Comparison of ENCODE assay signal across 28 cellular contexts in genomic region chr15:96750361-96750760, GRCh38.
DNase-seq lines count a peak whose midpoint lies in the region; ATAC-seq and TF ChIP-seq lines count a peak whose summit lies in the region.
"Had no signal": no experiment of that assay in that cellular context is flagged by ENCODE, and none has a peak within 500 bp of the region (broad histone marks: within the 10 kb centered on the region; RNA-seq: fewer than 3 reads in every experiment).

No MANE protein-coding gene starts in this region.

- H3K4me3 ChIP-seq in HCT116 (replicated peaks in 1 of 2; ENCODE audit: low read depth in 1 of 2, low read length in 2 of 2) (no peak overlapping the region), epithelial cell of proximal tubule (ENCODE audit: low read depth, low read length) (no peak overlapping the region), left ventricle myocardium inferior (no peak overlapping the region)
- H3K4me3 ChIP-seq: GM12878, GM23248, PC-9 had no signal

- no peak overlapping the region for H3K9ac ChIP-seq in HCT116 (ENCODE audit: low read length)
- H3K9ac ChIP-seq: GM23248 had no signal

- H3K27me3 Mint-ChIP-seq in WTC11 (ENCODE audit: low read depth) (no peaks in the 10 kb centered on the region), type B pancreatic cell (peaks cover 32% of the 10 kb centered on the region)
- H3K27me3 Mint-ChIP-seq: CD8-positive, alpha-beta memory T cell had no signal

- H3K4me3 Mint-ChIP-seq in WTC11 (no peak overlapping the region), type B pancreatic cell (no peak overlapping the region)
- H3K4me3 Mint-ChIP-seq: CD14-positive monocyte; CD8-positive, alpha-beta memory T cell had no signal

- BruUV-seq in HCT116 (replicated peaks; lab: Mats Ljungman, UMichigan): no TSS peak

- DNase-seq in HCT116 (ENCODE audit: low read depth, low spot score): no peak
- no peak for DNase-seq in WTC11 (ENCODE audit: low spot score)
- no peak for DNase-seq in epithelial cell of proximal tubule (ENCODE audit: low read depth)
- DNase-seq in type B pancreatic cell (ENCODE audit: extremely low spot score, unreplicated experiment): no peak
- no peak for DNase-seq in left ventricle myocardium inferior
- no peak for DNase-seq in activated CD4-positive, alpha-beta T cell treated with anti-CD3 and anti-CD28 coated beads for 48 hours
- no peak for DNase-seq in activated T-cell treated with anti-CD3 and anti-CD28 coated beads, Interleukin-2, amount 50 U/mL, for 48 hours
- DNase-seq: BE2C; CD8-positive, alpha-beta memory T cell; DMS 273 treated with DMSO at 0.1 percent for 48 hours; DMS79; EL; GDM1; GM23248; Karpas-422; MV-4-11; NCI-H1105; NCI-H146; NCI-H1930; NCI-H2107; NCI-H524; NCI-H774; PC-9; Right ventricle myocardium superior; RPMI8226 had no signal

- peak in 2 of 3 experiments; percentile 19 to 26; a peak in 2 of 6 replicates for TF ChIP-seq CTCF in HCT116 (IDR thresholded peaks at IDR 0.05 in 2 of 3, conservative IDR thresholded peaks at IDR 0.05 in 1 of 3; ENCODE audit: borderline replicate concordance in 1 of 3, insufficient read depth in 1 of 3, low read depth in 2 of 3, low read length in 2 of 3)
- TF ChIP-seq CTCF in WTC11 (IDR thresholded peaks at IDR 0.05): no peak
- peak; percentile 27 for TF ChIP-seq CTCF in epithelial cell of proximal tubule (conservative IDR thresholded peaks at IDR 0.05; ENCODE audit: low read depth, low read length)
- peak; percentile 44 for TF ChIP-seq CTCF in type B pancreatic cell (conservative IDR thresholded peaks at IDR 0.05)
- TF ChIP-seq CTCF in left ventricle myocardium inferior (IDR thresholded peaks at IDR 0.05; ENCODE audit: borderline replicate concordance): no peak

- POLR2A ChIA-PET in HCT116 (lab: Charles Lee): no interaction called here
- POLR2A ChIA-PET in WTC11 (lab: Charles Lee): interaction anchor here (0.7 kb wide), 2 partner anchors 16 to 321 kb away, joined by 6 to 7 read pairs; no protein-coding TSS in a partner anchor

- RAD21 ChIA-PET in HCT116 (lab: Charles Lee; ENCODE audit: low non-redundant PET in 1 of 2, low total read pairs in 2 of 2, uncharacterized antibody in 2 of 2, unreplicated experiment in 2 of 2): no interaction called here

- no peaks in the 10 kb centered on the region for H3K79me2 ChIP-seq in HCT116 (ENCODE audit: insufficient read depth, low read length)

- H4K20me1 ChIP-seq in HCT116 (ENCODE audit: insufficient read depth): no peaks in the 10 kb centered on the region

- intact Hi-C loops in HCT116 (cut with micrococcal nuclease): no loop called here
- intact Hi-C loops in left ventricle myocardium inferior (cut with micrococcal nuclease): no loop called here

- H3K27ac Mint-ChIP-seq in WTC11: no peak overlapping the region
- H3K27ac Mint-ChIP-seq in type B pancreatic cell: no peak overlapping the region
- H3K27ac Mint-ChIP-seq: CD14-positive monocyte; CD8-positive, alpha-beta memory T cell had no signal

- H3K36me3 ChIP-seq in HCT116 (ENCODE audit: control insufficient read depth in 1 of 2, insufficient read depth in 2 of 2, low read length in 2 of 2) (no peaks in the 10 kb centered on the region), left ventricle myocardium inferior (no peaks in the 10 kb centered on the region)
- H3K36me3 ChIP-seq: BE2C had no signal

- no peak overlapping the region for H3K27ac ChIP-seq in HCT116 (ENCODE audit: low read depth, low read length)
- no peak overlapping the region for H3K27ac ChIP-seq in left ventricle myocardium inferior (replicated peaks)
- H3K27ac ChIP-seq: GM23248, HL-60, PC-9 had no signal

- H3K36me3 Mint-ChIP-seq in WTC11 (no peaks in the 10 kb centered on the region), type B pancreatic cell (no peaks in the 10 kb centered on the region)
- H3K36me3 Mint-ChIP-seq: CD14-positive monocyte; CD8-positive, alpha-beta memory T cell had no signal

- no peak for TF ChIP-seq RAD21 in HCT116 (IDR thresholded peaks at IDR 0.05; ENCODE audit: low read depth)

- no peak for ATAC-seq in HCT116
- ATAC-seq in WTC11: peak; percentile 74
- ATAC-seq: GM12878 had no signal

- H3K9me3 Mint-ChIP-seq in WTC11 (peaks cover 4% of the 10 kb centered on the region), type B pancreatic cell (no peaks in the 10 kb centered on the region)

- H3K4me1 Mint-ChIP-seq in WTC11: no peaks in the 10 kb centered on the region
- peaks cover 9% of the 10 kb centered on the region for H3K4me1 Mint-ChIP-seq in type B pancreatic cell (ENCODE audit: unreplicated experiment)
- H3K4me1 Mint-ChIP-seq: CD14-positive monocyte; CD8-positive, alpha-beta memory T cell had no signal

- H3K9me3 ChIP-seq in HCT116 (ENCODE audit: control insufficient read depth in 1 of 2, insufficient read depth in 1 of 2, low read depth in 1 of 2, low read length in 2 of 2) (no peaks in the 10 kb centered on the region), left ventricle myocardium inferior (replicated peaks) (peaks cover 4% of the 10 kb centered on the region)
- H3K9me3 ChIP-seq: BE2C had no signal

- H3K9me2 ChIP-seq in HCT116 (ENCODE audit: insufficient read depth): no peaks in the 10 kb centered on the region

- CTCF ChIA-PET in HCT116 (lab: Charles Lee) (no interaction called here), WTC11 (lab: Charles Lee) (no interaction called here)

- no peak for TF ChIP-seq POLR2A in HCT116 (IDR thresholded peaks at IDR 0.05; ENCODE audit: borderline replicate concordance, extremely low read depth, insufficient read depth, insufficient read length)

- no peak overlapping the region for H3K4me2 ChIP-seq in HCT116 (ENCODE audit: low read length)
- H3K4me2 ChIP-seq: PC-9 had no signal

- H3K27me3 ChIP-seq in HCT116 (ENCODE audit: insufficient read depth, low read length) (peaks cover 18% of the 10 kb centered on the region), left ventricle myocardium inferior (ENCODE audit: low read depth) (peaks cover 7% of the 10 kb centered on the region)
- H3K27me3 ChIP-seq: BE2C had no signal

- no peaks in the 10 kb centered on the region for H3K4me1 ChIP-seq in HCT116 (ENCODE audit: control insufficient read depth in 1 of 2, insufficient read depth in 2 of 2, low read length in 2 of 2)
- H3K4me1 ChIP-seq in left ventricle myocardium inferior: no peaks in the 10 kb centered on the region
- H3K4me1 ChIP-seq: BE2C had no signal

- no peak overlapping the region for H2AFZ ChIP-seq in HCT116 (ENCODE audit: low read depth, low read length, poor library complexity, severe bottlenecking)
- H2AFZ ChIP-seq: GM23248, PC-9 had no signal

TF ChIP-seq in HCT116, 20 proteins besides CTCF, POLR2A, EP300 and RAD21 (continues in another document):
- TF ChIP-seq EGR1 (IDR thresholded peaks at IDR 0.05; ENCODE audit: low read depth) (no peak), MAX (IDR thresholded peaks at IDR 0.05) (no peak), SIN3A (IDR thresholded peaks at IDR 0.05; ENCODE audit: low read depth) (no peak), JUND (IDR thresholded peaks at IDR 0.05) (no peak), ATF3 (IDR thresholded peaks at IDR 0.05) (no peak), CEBPB (IDR thresholded peaks at IDR 0.05; ENCODE audit: low read depth) (no peak)

TF ChIP-seq in WTC11, 78 proteins besides CTCF, POLR2A, EP300 and RAD21:
- TF ChIP-seq ATF1 (CRISPR knock-in tag; IDR thresholded peaks at IDR 0.05): no peak
- TF ChIP-seq ZSCAN18 (CRISPR knock-in tag; IDR thresholded peaks at IDR 0.05): no peak
- no peak for TF ChIP-seq JUN (CRISPR knock-in tag; IDR thresholded peaks at IDR 0.05)
- no peak for TF ChIP-seq OVOL2 (CRISPR knock-in tag; IDR thresholded peaks at IDR 0.05; ENCODE audit: borderline replicate concordance)
- no peak for TF ChIP-seq ZNF423 (CRISPR knock-in tag; IDR thresholded peaks at IDR 0.05)
- no peak for TF ChIP-seq USF1 (CRISPR knock-in tag; IDR thresholded peaks at IDR 0.05)
- no peak for TF ChIP-seq FOXJ3 (CRISPR knock-in tag; IDR thresholded peaks at IDR 0.05; ENCODE audit: borderline replicate concordance)
- no peak for TF ChIP-seq GRHL2 (CRISPR knock-in tag; IDR thresholded peaks at IDR 0.05; ENCODE audit: insufficient replicate concordance, severe bottlenecking)
- no peak for TF ChIP-seq ZNF232 (CRISPR knock-in tag; IDR thresholded peaks at IDR 0.05)
- TF ChIP-seq NR2C2 (CRISPR knock-in tag; IDR thresholded peaks at IDR 0.05): no peak
- no peak for TF ChIP-seq RELA (CRISPR knock-in tag; IDR thresholded peaks at IDR 0.05; ENCODE audit: borderline replicate concordance)
- TF ChIP-seq IRF2 (CRISPR knock-in tag; IDR thresholded peaks at IDR 0.05; ENCODE audit: borderline replicate concordance, low read depth): no peak

Comparison
In these comparisons a context has a peak if more than half of its experiments do, and no peak if none do; other contexts are left out.
1. CTCF ChIP-seq: peak in HCT116 (2 of 3), epithelial cell of proximal tubule (single experiment) and type B pancreatic cell (single experiment); none in WTC11 (single experiment) and left ventricle myocardium inferior (single experiment).
2. Of the 4 proteins assayed by ChIP-seq in both WTC11 and HCT116: peak only in WTC11: none; only in HCT116: CTCF; in both: none; in neither: 3.